In genomic region chr22:29872989-29873388, GRCh38 we compare ENCODE assay signal across 27 cellular contexts. TPM values are rescaled to one million over a fixed set of nuclear protein-coding genes. Genes with fewer than 3 reads are reported as not detected.
DNase-seq lines count a peak whose midpoint lies in the region; ATAC-seq, FAIRE-seq and TF ChIP-seq lines count a peak whose summit lies in the region.
"Had no signal": no experiment of that assay in that cellular context is flagged by ENCODE, and none has a peak within 500 bp of the region (broad histone marks: within the 10 kb centered on the region; RNA-seq: fewer than 3 reads in every experiment).

No MANE protein-coding gene starts in this region.

- H3K4me2 ChIP-seq in GM23338 = no peak overlapping the region
- no peak overlapping the region for H3K4me2 ChIP-seq in H1 (ENCODE audit: insufficient read depth in 1 of 2, low read depth in 2 of 2, low read length in 2 of 2)

- TF ChIP-seq EP300 in H1 (IDR thresholded peaks at IDR 0.05; ENCODE audit: borderline replicate concordance in 1 of 2, low read depth in 2 of 2, low read length in 2 of 2) = no peak

- H4K91ac ChIP-seq in H1 (replicated peaks; ENCODE audit: insufficient read length, low read length) = no peak overlapping the region

- ATAC-seq in GM23338 (no peak), psoas muscle (no peak), GM18519 (IDR thresholded peaks at IDR 0.05; ENCODE audit: low FRiP score, unreplicated experiment) (no peak)

- H3K79me1 ChIP-seq in H1 (ENCODE audit: low read depth, low read length) = no peaks in the 10 kb centered on the region

- no peaks in the 10 kb centered on the region for H3K9me2 ChIP-seq in GM23338 (ENCODE audit: insufficient read depth)

- no peak overlapping the region for H2BK120ac ChIP-seq in H1 (replicated peaks; ENCODE audit: low read depth, low read length)

- no peak overlapping the region for H3K4me3 Mint-ChIP-seq in GM23338
- H3K4me3 Mint-ChIP-seq: natural killer cell, WTC11 had no signal

- H4K5ac ChIP-seq in H1 (ENCODE audit: insufficient read length, low read depth, low read length) = no peak overlapping the region

- no peaks in the 10 kb centered on the region; the same call in 2 of the 3 replicates for H3K9me3 Mint-ChIP-seq in GM23338
- H3K9me3 Mint-ChIP-seq: CD8-positive, alpha-beta memory T cell; natural killer cell; WTC11 had no signal

- no peak overlapping the region for H3K18ac ChIP-seq in H1 (ENCODE audit: extremely low read depth, low read length)

- H3K14ac ChIP-seq in H1 (ENCODE audit: insufficient read length) = no peak overlapping the region

- no peaks in the 10 kb centered on the region for H3K36me3 ChIP-seq in GM23338 (ENCODE audit: insufficient read depth)
- H3K36me3 ChIP-seq in H1 (ENCODE audit: control insufficient read depth in 2 of 4, insufficient read depth in 4 of 4, low read length in 3 of 4) = no peaks in the 10 kb centered on the region
- no peaks in the 10 kb centered on the region for H3K36me3 ChIP-seq in psoas muscle (ENCODE audit: insufficient read depth in 1 of 2, low read depth in 1 of 2)
- H3K36me3 ChIP-seq: pancreas, thyroid gland had no signal

- peak overlapping the region; percentile 96; the same call in 1 of the 2 replicates for H2AFZ ChIP-seq in GM23338
- no peak overlapping the region for H2AFZ ChIP-seq in H1 (ENCODE audit: low read length)

- H3K23me2 ChIP-seq in H1 (ENCODE audit: low read depth, low read length) = no peaks in the 10 kb centered on the region

- CTCF ChIA-PET in H1 (lab: Charles Lee; ENCODE audit: partially characterized antibody) (interaction anchor here (1.1 kb wide), 3 partner anchors 8 to 132 kb away, joined by 3 to 4 read pairs (median 3); no protein-coding TSS in a partner anchor), HEK293T (lab: Yijun Ruan, JAX) (interaction anchor here (1.4 kb wide), 1 partner anchor 132 kb away, joined by 3 read pairs; no protein-coding TSS in a partner anchor)

- no peaks in the 10 kb centered on the region for H3K9me3 ChIP-seq in H1 (ENCODE audit: insufficient read depth in 2 of 2, low read depth in 1 of 2, low read length in 1 of 2)
- no peaks in the 10 kb centered on the region for H3K9me3 ChIP-seq in psoas muscle
- H3K9me3 ChIP-seq: pancreas, thyroid gland had no signal

- 0 out of 2 replicates have a peak overlapping the region, but pooled peaks have one; percentile 29 for H2BK12ac ChIP-seq in H1 (ENCODE audit: low read depth, low read length)

- DNase-seq in GM23338 (ENCODE audit: low spot score) (no peak), NOMO-1 treated with dmso at 0.1 percent for 144 hours (lab: John Stamatoyannopoulos, UW; ENCODE audit: unreplicated experiment) (peak; percentile 62), H1 (ENCODE audit: low read depth in 1 of 2, low spot score in 2 of 2) (peak in 1 of 2 experiments; percentile 13), psoas muscle (no peak), NK-92 (lab: John Stamatoyannopoulos, UW; ENCODE audit: unreplicated experiment) (no peak), HEK293T (ENCODE audit: extremely low spot score) (no peak), DMS79 treated with DMSO at 0.1 percent for 48 hours (lab: John Stamatoyannopoulos, UW) (no peak)
- DNase-seq: activated CD4-positive, alpha-beta T cell treated with anti-CD3 and anti-CD28 coated beads, Interleukin-2, amount 50 U/mL, for 48 hours; activated T-cell treated with anti-CD3 and anti-CD28 coated beads for 4 hours; CD8-positive, alpha-beta memory T cell; DMS79; foreskin melanocyte; H7; kidney; mesendoderm; natural killer cell; NCI-H2107; NCI-H524; pancreas; SHP77 treated with DMSO at 0.1 percent for 48 hours; stimulated activated CD4-positive, alpha-beta T cell treated with anti-CD3 and anti-CD28 coated beads, Interleukin-1b, Interleukin-23, amount 100 ng/mL, for 48 hours; stimulated activated naive CD4-positive, alpha-beta T cell treated with Interleukin-2 at 50 U/mL for 16 hours; T-helper 2 cell; thyroid gland had no signal

- no peak overlapping the region for H3K23ac ChIP-seq in H1 (ENCODE audit: insufficient read length)

- POLR2A ChIA-PET in H1 (lab: Charles Lee; ENCODE audit: partially characterized antibody) (no interaction called here), HEK293T (lab: Yijun Ruan, JAX) (no interaction called here)

- no peak overlapping the region for H4K8ac ChIP-seq in H1 (ENCODE audit: extremely low read depth, insufficient read depth, low read length)

- no peak overlapping the region for H2BK20ac ChIP-seq in H1 (ENCODE audit: low read length)

- H3K27me3 Mint-ChIP-seq in GM23338 (ENCODE audit: insufficient read depth, low read depth, poor library complexity) = peaks cover 2% of the 10 kb centered on the region

- H3K79me2 ChIP-seq in GM23338 (replicated peaks; ENCODE audit: insufficient read depth) (no peaks in the 10 kb centered on the region), H1 (ENCODE audit: control insufficient read depth in 1 of 2, insufficient read depth in 2 of 2, low read length in 2 of 2) (no peaks in the 10 kb centered on the region)

- no peak for TF ChIP-seq RAD21 in H1 (IDR thresholded peaks at IDR 0.05 in 1 of 2, conservative IDR thresholded peaks at IDR 0.05 in 1 of 2; ENCODE audit: low read depth in 2 of 2, low read length in 2 of 2)

- WGBS in H1 (ENCODE audit: extremely low coverage in 1 of 2, insufficient coverage in 1 of 2, insufficient read length in 1 of 2, insufficient replicate concordance in 2 of 2, low coverage in 1 of 2, low lambda C conversion rate in 2 of 2, missing lambda C conversion rate in 1 of 2), 2 experiments = 93% methylated on average over 5 of the region's 5 CpGs; no CpG with 5 or more reads in 1 of the 2 experiments
- 54 to 65% (median 64%) methylated on average over 5 of the region's 5 CpGs for WGBS in psoas muscle, 3 donors

- no peak overlapping the region for H3K27ac Mint-ChIP-seq in GM23338
- H3K27ac Mint-ChIP-seq: natural killer cell, WTC11 had no signal

- H3K27me3 ChIP-seq in GM23338 (ENCODE audit: insufficient read depth) = no peaks in the 10 kb centered on the region
- no peaks in the 10 kb centered on the region for H3K27me3 ChIP-seq in H1 (replicated peaks in 1 of 4; ENCODE audit: control insufficient read depth in 3 of 4, extremely low read depth in 1 of 4, insufficient read depth in 3 of 4, low read length in 3 of 4)
- no peaks in the 10 kb centered on the region for H3K27me3 ChIP-seq in psoas muscle (ENCODE audit: insufficient read depth in 3 of 3, low read length in 2 of 3)
- H3K27me3 ChIP-seq: pancreas, thyroid gland had no signal

- no peaks in the 10 kb centered on the region for H3K36me3 Mint-ChIP-seq in GM23338 (ENCODE audit: low read depth)
- H3K36me3 Mint-ChIP-seq: natural killer cell, WTC11 had no signal

- FAIRE-seq in H1 (lab: Jason Lieb, UNC) = no peak
- FAIRE-seq: kidney, pancreas had no signal

- H2BK15ac ChIP-seq in H1 (ENCODE audit: low read length) = no peak overlapping the region

- H4K20me1 ChIP-seq in GM23338 (replicated peaks; ENCODE audit: insufficient read depth) = no peaks in the 10 kb centered on the region
- no peaks in the 10 kb centered on the region for H4K20me1 ChIP-seq in H1 (replicated peaks in 1 of 2; ENCODE audit: control insufficient read depth in 1 of 2, insufficient read depth in 2 of 2, low read length in 2 of 2)

- no peak overlapping the region for H3K4me3 ChIP-seq in GM23338
- no peak overlapping the region for H3K4me3 ChIP-seq in H1 (ENCODE audit: extremely low read depth in 1 of 4, insufficient read depth in 2 of 4, low read depth in 3 of 4, low read length in 4 of 4)
- H3K4me3 ChIP-seq in psoas muscle = no peak overlapping the region
- H3K4me3 ChIP-seq: pancreas, thyroid gland had no signal

- TF ChIP-seq CTCF in GM23338 (conservative IDR thresholded peaks at IDR 0.05; ENCODE audit: low read depth in 2 of 2) (no peak), H1 (IDR thresholded peaks at IDR 0.05; ENCODE audit: control extremely low read depth in 1 of 3, insufficient read depth in 1 of 3, low read depth in 1 of 3, low read length in 3 of 3) (no peak), psoas muscle (IDR thresholded peaks at IDR 0.05) (no peak)

- no peak for TF ChIP-seq POLR2A in H1 (IDR thresholded peaks at IDR 0.05; ENCODE audit: control extremely low read depth in 1 of 2, low read depth in 2 of 2, low read length in 2 of 2)

- no peak overlapping the region for H2BK5ac ChIP-seq in H1 (ENCODE audit: low read depth, low read length)

- H3K4me1 ChIP-seq in GM23338 (ENCODE audit: insufficient read depth) (peaks cover 6% of the 10 kb centered on the region), H1 (replicated peaks in 1 of 4; ENCODE audit: control insufficient read depth in 3 of 4, insufficient read depth in 4 of 4, low read length in 3 of 4) (peaks cover 0 to 9% (median 4%) of the 10 kb centered on the region in 4 experiments; a peak in 5 of 7 replicates), psoas muscle (peaks cover 29% of the 10 kb centered on the region)
- H3K4me1 ChIP-seq: pancreas, thyroid gland had no signal

- no peak overlapping the region for H3K27ac ChIP-seq in GM23338 (ENCODE audit: low read depth)
- no peak overlapping the region for H3K27ac ChIP-seq in H1 (ENCODE audit: low read depth, low read length)
- peak overlapping the region; percentile 90 for H3K27ac ChIP-seq in psoas muscle
- H3K27ac ChIP-seq: epithelial cell of prostate, thyroid gland had no signal

- H3K4ac ChIP-seq in H1 (replicated peaks; ENCODE audit: insufficient read length, low read depth, low read length) = no peak overlapping the region

- no peak overlapping the region for H3K56ac ChIP-seq in H1 (replicated peaks; ENCODE audit: insufficient read length, low read depth, low read length)

- intact Hi-C loops in psoas muscle (cut with DNase I) = no loop called here

- H2AK5ac ChIP-seq in H1 (ENCODE audit: low read depth, low read length) = no peak overlapping the region

- H3K9ac ChIP-seq in H1 (replicated peaks in 1 of 4; ENCODE audit: extremely low read depth in 1 of 4, low read depth in 3 of 4, low read length in 3 of 4) = no peak overlapping the region

- H3K4me1 Mint-ChIP-seq in GM23338 = peaks cover 19% of the 10 kb centered on the region
- H3K4me1 Mint-ChIP-seq: natural killer cell had no signal

- H3F3A ChIP-seq in GM23338 (replicated peaks; ENCODE audit: low read depth) = no peaks in the 10 kb centered on the region

RNA-seq across cellular contexts. Expression of gene MTMR3, which starts 10.0 kb away (rescaled TPM):
- 25.8 and 27.4 TPM in 2 replicates for total RNA-seq in GM23338 (2014; rRNA removed; shearing (Covaris generic))
- polyA plus RNA-seq in GM23338 (2016; fragmentation: Nextera tagmentation; extraction: Ambion mirVana) = 4.4 and 5.2 TPM in 2 replicates
- 18.5 and 20.2 TPM in 2 replicates for total RNA-seq in H1 (2021; fragmentation: NEBNext Ultra II Directional; extraction: Animal tissue kit (Norgen Biotek cat#: 25700))
- polyA plus RNA-seq in H1 (2011; rRNA removed) = 16.9 and 23.4 TPM in 2 replicates
- polyA plus RNA-seq in H1 (2011; cell fraction: cytosol; rRNA removed) = 18.1 TPM
- polyA plus RNA-seq in H1 (2011; cell fraction: nucleus; rRNA removed) = 88.0 TPM
- polyA plus RNA-seq in H1 (2012, experiment 1 of 2) = 10.5 to 13.3 TPM (median 12.5 TPM) in 4 replicates
- polyA plus RNA-seq in H1 (2012, experiment 2 of 2) = 1.7 TPM
- 6.5 TPM for polyA plus RNA-seq in H1 (2013, experiment 1 of 2)
- 6.1 TPM for polyA plus RNA-seq in H1 (2013, experiment 2 of 2)
- 39.9 and 47.3 TPM in 2 replicates for polyA minus RNA-seq in H1 (2011; rRNA and poly(A)+ RNA removed)
- 14.8 TPM for polyA minus RNA-seq in H1 (2011; cell fraction: cytosol; rRNA and poly(A)+ RNA removed)
- polyA minus RNA-seq in H1 (2011; cell fraction: nucleus; rRNA and poly(A)+ RNA removed) = 35.2 TPM
- total RNA-seq in psoas muscle = 10 to 100 TPM; 31.8 to 37.9 (median 33.8) TPM
- 10 to 100 TPM in 2 of 3 donors, 1 to 10 TPM in 1; 7.8 to 21.3 (median 11.6) TPM for polyA plus RNA-seq in psoas muscle

RNA-seq across cellular contexts. Expression of gene ASCC2, which starts 34.9 kb away (rescaled TPM):
- total RNA-seq in GM23338 (2014; rRNA removed; shearing (Covaris generic)) = 30.5 and 32.4 TPM in 2 replicates
- polyA plus RNA-seq in GM23338 (2016; fragmentation: Nextera tagmentation; extraction: Ambion mirVana) = 31.3 and 34.6 TPM in 2 replicates
- total RNA-seq in H1 (2021; fragmentation: NEBNext Ultra II Directional; extraction: Animal tissue kit (Norgen Biotek cat#: 25700)) = 35.8 and 35.9 TPM in 2 replicates
- 35.0 and 40.4 TPM in 2 replicates for polyA plus RNA-seq in H1 (2011; rRNA removed)
- polyA plus RNA-seq in H1 (2011; cell fraction: cytosol; rRNA removed) = 36.5 TPM
- 67.0 TPM for polyA plus RNA-seq in H1 (2011; cell fraction: nucleus; rRNA removed)
- 37.2 to 43.7 TPM (median 38.4 TPM) in 4 replicates for polyA plus RNA-seq in H1 (2012, experiment 1 of 2)
- polyA plus RNA-seq in H1 (2012, experiment 2 of 2) = 18.2 TPM
- 28.8 TPM for polyA plus RNA-seq in H1 (2013, experiment 1 of 2)
- 30.0 TPM for polyA plus RNA-seq in H1 (2013, experiment 2 of 2)
- 43.7 and 44.7 TPM in 2 replicates for polyA minus RNA-seq in H1 (2011; rRNA and poly(A)+ RNA removed)
- 21.7 TPM for polyA minus RNA-seq in H1 (2011; cell fraction: cytosol; rRNA and poly(A)+ RNA removed)
- 39.6 TPM for polyA minus RNA-seq in H1 (2011; cell fraction: nucleus; rRNA and poly(A)+ RNA removed)
- 10 to 100 TPM; 47.1 to 58.6 (median 54.6) TPM for total RNA-seq in psoas muscle
- polyA plus RNA-seq in psoas muscle = 10 to 100 TPM; 45.7 to 46.7 (median 45.7) TPM
